In the genomic region with DNA sequence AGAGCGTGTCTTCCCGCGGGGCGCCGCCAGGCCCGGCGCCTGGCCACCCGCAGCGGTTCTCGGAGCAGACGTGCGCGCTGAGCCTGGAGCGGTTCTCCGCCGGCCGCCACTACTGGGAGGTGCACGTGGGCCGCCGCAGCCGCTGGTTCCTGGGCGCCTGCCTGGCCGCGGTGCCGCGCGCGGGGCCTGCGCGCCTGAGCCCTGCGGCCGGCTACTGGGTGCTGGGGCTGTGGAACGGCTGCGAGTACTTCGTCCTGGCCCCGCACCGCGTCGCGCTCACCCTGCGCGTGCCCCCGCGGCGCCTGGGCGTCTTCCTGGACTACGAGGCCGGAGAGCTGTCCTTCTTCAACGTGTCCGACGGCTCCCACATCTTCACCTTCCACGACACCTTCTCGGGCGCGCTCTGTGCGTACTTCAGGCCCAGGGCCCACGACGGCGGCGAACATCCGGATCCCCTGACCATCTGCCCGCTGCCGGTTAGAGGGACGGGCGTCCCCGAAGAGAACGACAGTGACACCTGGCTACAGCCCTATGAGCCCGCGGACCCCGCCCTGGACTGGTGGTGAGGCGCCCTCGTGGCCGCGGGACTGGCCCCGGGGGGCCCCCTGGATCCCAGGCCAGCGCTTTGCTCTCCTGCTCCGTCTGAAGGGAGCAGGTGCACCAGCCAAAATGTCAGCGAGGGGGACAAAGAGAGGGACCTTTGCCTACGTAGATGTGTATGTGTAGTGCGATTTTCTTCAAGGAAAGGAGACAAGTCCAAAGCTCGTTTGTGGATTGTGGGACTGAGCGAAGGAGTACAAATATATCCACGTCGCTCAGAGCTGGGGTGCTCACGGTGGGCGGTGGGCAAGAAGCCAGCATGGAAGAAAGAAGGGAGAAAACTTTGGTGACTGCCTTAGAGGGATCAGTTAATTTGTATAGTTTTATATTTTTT, we compare ENCODE assay signal across 1 cellular context.
A peak's percentile ranks its signal among the peaks of the same experiment; 100 is the strongest.
TF ChIP-seq lines count a peak whose summit lies in the region.

No MANE protein-coding gene starts in this region.

TF ChIP-seq in H1, 55 proteins besides CTCF, POLR2A, EP300 and RAD21:
- TF ChIP-seq SIN3A (conservative IDR thresholded peaks at IDR 0.05 in 1 of 2, IDR thresholded peaks at IDR 0.05 in 1 of 2; ENCODE audit: low read depth in 1 of 2, low read length in 2 of 2) (no peak), SUZ12 (IDR thresholded peaks at IDR 0.05; ENCODE audit: low read length) (peak; percentile 95), ASH2L (IDR thresholded peaks at IDR 0.05; ENCODE audit: low read length) (peak; percentile 31), RNF2 (IDR thresholded peaks at IDR 0.05; ENCODE audit: borderline replicate concordance, low read depth, low read length, missing control alignments, poor library complexity, severe bottlenecking) (peak; percentile 54), KDM4A (IDR thresholded peaks at IDR 0.05; ENCODE audit: low read depth, low read length, severe bottlenecking) (peak; percentile 52), EZH2 (IDR thresholded peaks at IDR 0.05; ENCODE audit: low read depth, low read length, severe bottlenecking) (peak; percentile 96)
- TF ChIP-seq, protein P1, sequence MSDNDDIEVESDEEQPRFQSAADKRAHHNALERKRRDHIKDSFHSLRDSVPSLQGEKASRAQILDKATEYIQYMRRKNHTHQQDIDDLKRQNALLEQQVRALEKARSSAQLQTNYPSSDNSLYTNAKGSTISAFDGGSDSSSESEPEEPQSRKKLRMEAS (IDR thresholded peaks at IDR 0.05) = peak; percentile 69
- TF ChIP-seq, protein P2, sequence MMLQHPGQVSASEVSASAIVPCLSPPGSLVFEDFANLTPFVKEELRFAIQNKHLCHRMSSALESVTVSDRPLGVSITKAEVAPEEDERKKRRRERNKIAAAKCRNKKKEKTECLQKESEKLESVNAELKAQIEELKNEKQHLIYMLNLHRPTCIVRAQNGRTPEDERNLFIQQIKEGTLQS (IDR thresholded peaks at IDR 0.05; ENCODE audit: insufficient read depth, low read depth, low read length) = no peak
TF ChIP-seq in H1: peak in this region for 6.
